In the genomic region with DNA sequence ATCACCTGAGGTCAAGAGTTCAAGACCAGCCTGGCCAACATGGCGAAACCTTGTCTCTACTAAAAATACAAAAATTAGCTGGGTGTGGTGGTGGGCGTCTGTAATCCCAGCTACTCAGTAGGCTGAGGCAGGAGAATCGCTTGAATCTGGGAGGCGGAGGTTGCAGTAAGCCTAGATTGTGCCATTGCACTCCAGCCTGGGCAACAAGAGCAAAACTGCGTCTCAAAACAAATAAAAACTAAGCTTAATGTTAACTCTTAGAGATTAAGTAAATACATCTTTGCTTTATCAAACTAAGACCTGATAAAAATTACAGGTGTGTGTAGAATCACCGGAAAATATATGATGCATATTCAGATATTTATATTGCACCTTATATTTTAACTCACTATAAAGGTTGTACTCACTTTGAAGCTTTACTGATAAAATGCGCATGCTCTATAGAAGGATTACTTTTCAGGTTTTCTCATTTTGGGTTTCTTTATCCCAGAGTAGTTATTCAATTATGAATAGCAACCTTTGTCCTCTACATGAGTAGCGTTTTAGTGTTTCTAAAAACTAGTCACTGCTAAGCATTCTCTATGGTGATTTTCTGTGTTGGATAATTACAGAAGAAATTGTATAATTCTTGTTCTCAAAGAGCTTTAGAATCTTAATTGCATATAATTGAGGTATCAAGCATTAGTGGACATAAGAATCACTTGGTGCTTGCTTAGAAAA, we compare ENCODE assay signal across 21 cellular contexts. TPM values are rescaled to one million over a fixed set of nuclear protein-coding genes. Genes with fewer than 3 reads are reported as not detected.
DNase-seq lines count a peak whose midpoint lies in the region; ATAC-seq and TF ChIP-seq lines count a peak whose summit lies in the region.
"Had no signal": no experiment of that assay in that cellular context is flagged by ENCODE, and none has a peak within 500 bp of the region (broad histone marks: within the 10 kb centered on the region; RNA-seq: fewer than 3 reads in every experiment).

No MANE protein-coding gene starts in this region.

- H3K36me3 Mint-ChIP-seq in activated T-cell treated with anti-CD3 and anti-CD28 coated beads, Interleukin-2, amount 50 U/mL, for 24 hours (ENCODE audit: low read depth), result peaks cover 64% of the 10 kb centered on the region
- peaks cover 22% of the 10 kb centered on the region for H3K36me3 Mint-ChIP-seq in activated T-cell treated with anti-CD3 and anti-CD28 coated beads, Interleukin-2, amount 50 U/mL, for 4 hours (ENCODE audit: insufficient read depth)
- H3K36me3 Mint-ChIP-seq in CD8-positive, alpha-beta T cell, result peaks cover 71% of the 10 kb centered on the region

- no peak for DNase-seq in activated T-cell treated with anti-CD3 and anti-CD28 coated beads, Interleukin-2, amount 50 U/mL, for 24 hours
- DNase-seq in activated T-cell treated with anti-CD3 and anti-CD28 coated beads, Interleukin-2, amount 50 U/mL, for 4 hours, result no peak
- no peak for DNase-seq in CD8-positive, alpha-beta T cell
- DNase-seq in left lobe of liver (ENCODE audit: low spot score), result no peak
- no peak for DNase-seq in NCI-H2227 (lab: John Stamatoyannopoulos, UW; ENCODE audit: unreplicated experiment)
- no peak for DNase-seq in effector memory CD4-positive, alpha-beta T cell
- no peak for DNase-seq in AG08395 (ENCODE audit: low spot score)
- DNase-seq: AML-193; BE2C; Caco-2; CD4-positive, alpha-beta T cell; DMS153; DND-41; GDM1; GOT3 had no signal

- intact Hi-C loops in CD8-positive, alpha-beta T cell (cut with DNase I, micrococcal nuclease), result no loop called here

- H3K36me3 ChIP-seq in CD8-positive, alpha-beta T cell (ENCODE audit: insufficient read depth, low read length), result peaks cover 5% of the 10 kb centered on the region
- H3K36me3 ChIP-seq in HEK293 (ENCODE audit: control insufficient read depth in 2 of 2, insufficient read depth in 1 of 2, low read length in 2 of 2), result peaks cover 31 to 44% of the 10 kb centered on the region in 2 experiments
- H3K36me3 ChIP-seq in effector memory CD4-positive, alpha-beta T cell (ENCODE audit: control insufficient read depth, insufficient read depth, low read length), result peaks cover 19% of the 10 kb centered on the region

- H3K27me3 ChIP-seq in CD8-positive, alpha-beta T cell (ENCODE audit: insufficient read depth, low read length), result no peaks in the 10 kb centered on the region
- no peaks in the 10 kb centered on the region for H3K27me3 ChIP-seq in effector memory CD4-positive, alpha-beta T cell (replicated peaks; ENCODE audit: control insufficient read depth, insufficient read depth, low read length, poor library complexity, severe bottlenecking)
- H3K27me3 ChIP-seq: BE2C; BLaER1 treated with 17β-estradiol and CSF1 and Interleukin-3, amounts not matched to agents 10 nM and 100 nM had no signal

- peaks cover 32% of the 10 kb centered on the region for H3K4me1 Mint-ChIP-seq in activated T-cell treated with anti-CD3 and anti-CD28 coated beads, Interleukin-2, amount 50 U/mL, for 24 hours (ENCODE audit: low read depth)
- peaks cover 23% of the 10 kb centered on the region for H3K4me1 Mint-ChIP-seq in activated T-cell treated with anti-CD3 and anti-CD28 coated beads, Interleukin-2, amount 50 U/mL, for 4 hours (ENCODE audit: low read depth)
- peaks cover 23% of the 10 kb centered on the region for H3K4me1 Mint-ChIP-seq in CD8-positive, alpha-beta T cell (ENCODE audit: low read depth)

- no peaks in the 10 kb centered on the region for H3K9me3 Mint-ChIP-seq in activated T-cell treated with anti-CD3 and anti-CD28 coated beads, Interleukin-2, amount 50 U/mL, for 24 hours
- no peaks in the 10 kb centered on the region for H3K9me3 Mint-ChIP-seq in activated T-cell treated with anti-CD3 and anti-CD28 coated beads, Interleukin-2, amount 50 U/mL, for 4 hours
- no peaks in the 10 kb centered on the region for H3K9me3 Mint-ChIP-seq in CD8-positive, alpha-beta T cell
- H3K9me3 Mint-ChIP-seq: CD14-positive monocyte; CD4-positive, alpha-beta T cell had no signal

- CTCF ChIA-PET in CD8-positive, alpha-beta T cell (lab: Charles Lee), result interaction anchor here (1.0 kb wide), 1 partner anchor 24 kb away, joined by 3 read pairs; no protein-coding TSS in a partner anchor
- CTCF ChIA-PET in HEK293 (lab: Yijun Ruan, JAX), result no interaction called here

- no peak overlapping the region for H3K27ac ChIP-seq in CD8-positive, alpha-beta T cell (ENCODE audit: low read depth, low read length)
- no peak overlapping the region for H3K27ac ChIP-seq in HEK293 (ENCODE audit: extremely low read depth, low read depth, low read length)
- H3K27ac ChIP-seq in effector memory CD4-positive, alpha-beta T cell (ENCODE audit: insufficient read depth, low read length, poor library complexity, severe bottlenecking), result no peak overlapping the region
- H3K27ac ChIP-seq: 22Rv1; BLaER1 treated with 17β-estradiol and CSF1 and Interleukin-3, amounts not matched to agents 10 nM and 100 nM had no signal

- H3K27ac Mint-ChIP-seq in activated T-cell treated with anti-CD3 and anti-CD28 coated beads, Interleukin-2, amount 50 U/mL, for 24 hours, result peak overlapping the region; percentile 37
- peak overlapping the region; percentile 35 for H3K27ac Mint-ChIP-seq in CD8-positive, alpha-beta T cell
- H3K27ac Mint-ChIP-seq: CD14-positive monocyte; CD4-positive, alpha-beta T cell had no signal

- TF ChIP-seq CTCF in CD8-positive, alpha-beta T cell (IDR thresholded peaks at IDR 0.05), result no peak
- no peak for TF ChIP-seq CTCF in HEK293 (tag by site-specific recombination; IDR thresholded peaks at IDR 0.05)

- no peaks in the 10 kb centered on the region for H3K9me3 ChIP-seq in CD8-positive, alpha-beta T cell (ENCODE audit: low read length)
- H3K9me3 ChIP-seq in HEK293 (ENCODE audit: control insufficient read depth, insufficient read depth, low read depth, low read length), result no peaks in the 10 kb centered on the region
- H3K9me3 ChIP-seq in effector memory CD4-positive, alpha-beta T cell (ENCODE audit: control insufficient read depth, low read length), result no peaks in the 10 kb centered on the region
- H3K9me3 ChIP-seq: BE2C; BLaER1 treated with 17β-estradiol and CSF1 and Interleukin-3, amounts not matched to agents 10 nM and 100 nM; Caco-2; HAP-1 had no signal

- no peak for ATAC-seq in activated T-cell treated with anti-CD3 and anti-CD28 coated beads, Interleukin-2, amount 50 U/mL, for 4 hours
- no peak for ATAC-seq in CD8-positive, alpha-beta T cell
- ATAC-seq in left lobe of liver, result peak; percentile 61
- ATAC-seq: GM12878 had no signal

- no peaks in the 10 kb centered on the region for H3K27me3 Mint-ChIP-seq in activated T-cell treated with anti-CD3 and anti-CD28 coated beads, Interleukin-2, amount 50 U/mL, for 24 hours
- no peaks in the 10 kb centered on the region for H3K27me3 Mint-ChIP-seq in activated T-cell treated with anti-CD3 and anti-CD28 coated beads, Interleukin-2, amount 50 U/mL, for 4 hours (ENCODE audit: low read depth)
- no peaks in the 10 kb centered on the region for H3K27me3 Mint-ChIP-seq in CD8-positive, alpha-beta T cell (ENCODE audit: low read depth)
- H3K27me3 Mint-ChIP-seq: CD4-positive, alpha-beta T cell had no signal

- no peak overlapping the region for H3K4me3 Mint-ChIP-seq in activated T-cell treated with anti-CD3 and anti-CD28 coated beads, Interleukin-2, amount 50 U/mL, for 24 hours
- no peak overlapping the region for H3K4me3 Mint-ChIP-seq in activated T-cell treated with anti-CD3 and anti-CD28 coated beads, Interleukin-2, amount 50 U/mL, for 4 hours
- no peak overlapping the region for H3K4me3 Mint-ChIP-seq in CD8-positive, alpha-beta T cell
- H3K4me3 Mint-ChIP-seq: CD14-positive monocyte; CD4-positive, alpha-beta T cell had no signal

- POLR2A ChIA-PET in CD8-positive, alpha-beta T cell (lab: Charles Lee), result interaction anchor here (0.9 to 3.6 kb wide), 2 partner anchors 10 to 19 kb away, joined by 3 to 15 read pairs; a partner anchor contains a TSS
- POLR2A ChIA-PET in HEK293 (lab: Yijun Ruan, JAX), result interaction anchor here (2.3 kb wide), 1 partner anchor 10 kb away, joined by 12 read pairs; a partner anchor contains a TSS

- no peaks in the 10 kb centered on the region for H3K4me1 ChIP-seq in CD8-positive, alpha-beta T cell (ENCODE audit: insufficient read depth, low read length)
- peaks cover 9% of the 10 kb centered on the region; the same call in 1 of the 2 replicates for H3K4me1 ChIP-seq in HEK293 (ENCODE audit: control insufficient read depth, insufficient read depth, low read length)
- peaks cover 4% of the 10 kb centered on the region for H3K4me1 ChIP-seq in effector memory CD4-positive, alpha-beta T cell (ENCODE audit: control insufficient read depth, insufficient read depth, low read length, poor library complexity, severe bottlenecking)
- H3K4me1 ChIP-seq: BE2C, Caco-2 had no signal

- H3K4me3 ChIP-seq in CD8-positive, alpha-beta T cell (ENCODE audit: low read depth, low read length), result no peak overlapping the region
- H3K4me3 ChIP-seq in HEK293 (ENCODE audit: low read depth, low read length), result no peak overlapping the region
- no peak overlapping the region for H3K4me3 ChIP-seq in effector memory CD4-positive, alpha-beta T cell (ENCODE audit: insufficient read depth, low read depth, low read length, poor library complexity, severe bottlenecking)
- H3K4me3 ChIP-seq: BLaER1 treated with 17β-estradiol and CSF1 and Interleukin-3, amounts not matched to agents 10 nM and 100 nM; GM12878; HAP-1 had no signal

TF ChIP-seq in HEK293, 187 proteins besides CTCF, POLR2A, EP300 and RAD21:
- TF ChIP-seq ZNF610 (tag by site-specific recombination; IDR thresholded peaks at IDR 0.05; ENCODE audit: borderline replicate concordance), result no peak
- peak; percentile 12; the same call in 1 of the 2 replicates for TF ChIP-seq ZFHX2 (tag by site-specific recombination; conservative IDR thresholded peaks at IDR 0.05)
- peak; percentile 32; the same call in 1 of the 2 replicates for TF ChIP-seq EGR2 (tag by site-specific recombination; IDR thresholded peaks at IDR 0.05; ENCODE audit: low read depth)

RNA-seq across cellular contexts. Expression of a gene that starts 9.4 kb away (rescaled TPM):
- 10 to 100 TPM; 12.2 to 17.4 (median 13.2) TPM for total RNA-seq in activated T-cell treated with anti-CD3 and anti-CD28 coated beads, Interleukin-2, amount 50 U/mL, for 4 hours
- 10 to 100 TPM; 80.7 to 83.2 TPM for total RNA-seq in CD8-positive, alpha-beta T cell
- total RNA-seq in left lobe of liver, result 16.7 TPM
